19 cellular contexts compared by ENCODE assay signal in the genomic region with DNA sequence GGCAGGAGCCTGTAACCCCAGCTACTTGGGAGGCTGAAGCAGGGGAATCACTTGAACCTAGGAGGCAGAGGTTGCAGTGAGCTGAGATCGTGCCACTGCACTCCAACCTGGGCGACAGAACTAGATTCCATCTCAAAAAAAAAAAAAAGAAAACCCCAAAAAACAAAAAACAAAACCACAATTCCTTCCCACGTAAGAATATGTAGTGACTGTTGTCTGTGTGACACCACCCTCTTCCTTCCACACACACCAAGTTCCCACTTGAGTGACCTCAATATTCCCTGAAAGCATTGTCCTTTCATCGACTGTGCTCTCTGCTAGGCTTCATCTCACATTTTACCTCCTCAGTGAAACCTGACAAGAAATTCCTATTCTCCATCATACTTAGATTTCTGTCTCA. TPM values are rescaled to one million over a fixed set of nuclear protein-coding genes. Genes with fewer than 3 reads are reported as not detected.
"Had no signal": no experiment of that assay in that cellular context is flagged by ENCODE, and none has a peak within 500 bp of the region (broad histone marks: within the 10 kb centered on the region; RNA-seq: fewer than 3 reads in every experiment).

No MANE protein-coding gene starts in this region.

- H3K36me3 ChIP-seq: left ventricle myocardium inferior, lower lobe of right lung, ovary, right atrium auricular region, sigmoid colon, tibial artery, upper lobe of right lung, vagina had no signal

- H3K36me3 Mint-ChIP-seq: immature natural killer cell, memory B cell, mesothelial cell of epicardium, natural killer cell had no signal

- H3K9me3 ChIP-seq: left ventricle myocardium inferior, lower lobe of right lung, ovary, right atrium auricular region, sigmoid colon, tibial artery, upper lobe of right lung, vagina had no signal

- FAIRE-seq: keratinocyte had no signal

- H3K27ac Mint-ChIP-seq: endodermal cell, immature natural killer cell, memory B cell, mesothelial cell of epicardium, natural killer cell had no signal

- H3K4me1 ChIP-seq: foreskin keratinocyte, left ventricle myocardium inferior, right atrium auricular region, sigmoid colon, tibial artery, upper lobe of right lung, vagina had no signal

- H3K4me1 Mint-ChIP-seq: immature natural killer cell, mesothelial cell of epicardium, natural killer cell had no signal

- H3K4me3 ChIP-seq: left ventricle myocardium inferior, lower lobe of right lung, ovary, right atrium auricular region, sigmoid colon, skin epidermis, tibial artery, upper lobe of right lung, vagina had no signal

- H3K9me3 Mint-ChIP-seq: endodermal cell, immature natural killer cell, memory B cell, mesothelial cell of epicardium, natural killer cell, neural crest cell had no signal

- DNase-seq: effector CD4-positive, alpha-beta T cell; immature natural killer cell; left ventricle myocardium inferior; lower lobe of right lung; natural killer cell; sigmoid colon; stimulated activated CD4-positive, alpha-beta T cell treated with anti-CD3 and anti-CD28 coated beads, Interleukin-4, amount 100 ng/mL, for 4 hours; tibial artery; upper lobe of right lung had no signal

- H3K27me3 ChIP-seq: foreskin keratinocyte, ovary, right atrium auricular region, sigmoid colon, tibial artery, upper lobe of right lung, vagina had no signal

- H3K4me3 Mint-ChIP-seq: endodermal cell, immature natural killer cell, memory B cell, mesothelial cell of epicardium, natural killer cell, neural crest cell had no signal

- H3K27ac ChIP-seq: foreskin keratinocyte, left ventricle myocardium inferior, lower lobe of right lung, ovary, right atrium auricular region, sigmoid colon, skin epidermis, tibial artery, upper lobe of right lung, vagina had no signal

RNA-seq across cellular contexts. Expression of gene PLEKHH2, which starts 32.4 kb away (rescaled TPM):
- polyA plus RNA-seq: immature natural killer cell had no signal
